In genomic region chr2:180520816-180521595, GRCh38 we compare ENCODE assay signal across 15 cellular contexts.
DNase-seq lines count a peak whose midpoint lies in the region; ATAC-seq and TF ChIP-seq lines count a peak whose summit lies in the region.
"Had no signal": no experiment of that assay in that cellular context is flagged by ENCODE, and none has a peak within 500 bp of the region (broad histone marks: within the 10 kb centered on the region; RNA-seq: fewer than 3 reads in every experiment).

No MANE protein-coding gene starts in this region.

- intact Hi-C loops in left ventricle myocardium superior (cut with micrococcal nuclease) = no loop called here

- H3K4me3 ChIP-seq in ACC112 (ENCODE audit: low read depth, low read length) (peak overlapping the region; percentile 21; the same call in 1 of the 2 replicates), HFF-Myc (replicated peaks; ENCODE audit: low read depth, low read length) (no peak overlapping the region), fibroblast of villous mesenchyme (ENCODE audit: low read depth, low read length) (no peak overlapping the region)
- H3K4me3 ChIP-seq: colonic mucosa, gastroesophageal sphincter, prostate gland had no signal

- TF ChIP-seq CTCF in HFF-Myc (IDR thresholded peaks at IDR 0.05; ENCODE audit: low read depth, low read length, missing control alignments) = no peak
- TF ChIP-seq CTCF in RWPE1 (conservative IDR thresholded peaks at IDR 0.05; ENCODE audit: low read depth) = no peak
- no peak for TF ChIP-seq CTCF in fibroblast of villous mesenchyme (IDR thresholded peaks at IDR 0.05; ENCODE audit: insufficient read depth, low read depth, low read length)

- H3K36me3 ChIP-seq in ACC112 (ENCODE audit: insufficient read depth, low read length) = no peaks in the 10 kb centered on the region
- H3K36me3 ChIP-seq: colonic mucosa, gastroesophageal sphincter, prostate gland had no signal

- H3K79me2 ChIP-seq in ACC112 (ENCODE audit: control insufficient read depth, insufficient read depth, low read length, unreplicated experiment) = no peaks in the 10 kb centered on the region

- DNase-seq in HFF-Myc (ENCODE audit: extremely low read depth, low read depth) = peak; percentile 14
- DNase-seq in RWPE1 (ENCODE audit: low spot score) = peak; percentile 46
- DNase-seq in fibroblast of villous mesenchyme (ENCODE audit: low read depth) = peak; percentile 30
- no peak for DNase-seq in inferior parietal cortex (ENCODE audit: extremely low spot score)
- no peak for DNase-seq in left ventricle myocardium superior
- no peak for DNase-seq in epidermal melanocyte (ENCODE audit: insufficient read length, low spot score)
- no peak for DNase-seq in DMS114 treated with DMSO at 0.1 percent for 48 hours (lab: John Stamatoyannopoulos, UW; ENCODE audit: unreplicated experiment)
- DNase-seq: activated naive CD8-positive, alpha-beta T cell treated with anti-CD3 and anti-CD28 coated beads for 36 hours; SK-N-SH; stimulated activated CD8-positive, alpha-beta memory T cell treated with anti-CD3 and anti-CD28 coated beads, Interleukin-4, amount 100 ng/mL, for 48 hours; trophoblast cell had no signal

- no peak overlapping the region for H2AFZ ChIP-seq in ACC112 (ENCODE audit: low read length, unreplicated experiment)

- CTCF ChIA-PET in RWPE1 (lab: Yijun Ruan, JAX) = interaction anchor here (0.6 to 0.9 kb wide), 2 partner anchors 13 to 389 kb away, joined by 3 read pairs; no protein-coding TSS in a partner anchor

- H3K27me3 ChIP-seq in ACC112 (ENCODE audit: insufficient read depth, low read length) = no peaks in the 10 kb centered on the region
- H3K27me3 ChIP-seq: colonic mucosa, gastroesophageal sphincter had no signal

- H3K27ac ChIP-seq in ACC112 (ENCODE audit: low read depth, low read length) = peak overlapping the region; percentile 39; the same call in 1 of the 2 replicates
- no peak overlapping the region for H3K27ac ChIP-seq in RWPE1
- H3K27ac ChIP-seq: colonic mucosa, gastroesophageal sphincter, prostate gland had no signal

- peaks cover 68% of the 10 kb centered on the region for H3K4me1 ChIP-seq in ACC112 (ENCODE audit: control insufficient read depth, insufficient read depth, low read length, unreplicated experiment)
- H3K4me1 ChIP-seq: colonic mucosa, gastroesophageal sphincter, prostate gland had no signal

- no peak for ATAC-seq in left ventricle myocardium superior
- ATAC-seq: gastroesophageal sphincter had no signal

- POLR2A ChIA-PET in RWPE1 (lab: Yijun Ruan, JAX; ENCODE audit: low non-redundant PET) = no interaction called here

Comparison
In these comparisons a context has a peak if more than half of its experiments do, and no peak if none do; other contexts are left out.
1. DNase-seq: peak in HFF-Myc (single experiment), RWPE1 (single experiment) and fibroblast of villous mesenchyme (single experiment); none in inferior parietal cortex (single experiment), left ventricle myocardium superior (single experiment), epidermal melanocyte (single experiment) and DMS114 treated with DMSO at 0.1 percent for 48 hours (single experiment).